9 cellular contexts compared by ENCODE assay signal in genomic region chr1:228073870-228074545, GRCh38. TPM values are rescaled to one million over a fixed set of nuclear protein-coding genes. Genes with fewer than 3 reads are reported as not detected.
A peak's percentile ranks its signal among the peaks of the same experiment; 100 is the strongest.
DNase-seq lines count a peak whose midpoint lies in the region; ATAC-seq and TF ChIP-seq lines count a peak whose summit lies in the region.
"Had no signal": no experiment of that assay in that cellular context is flagged by ENCODE, and none has a peak within 500 bp of the region (broad histone marks: within the 10 kb centered on the region; RNA-seq: fewer than 3 reads in every experiment).

No MANE protein-coding gene starts in this region.

- H3K27ac ChIP-seq in OCI-LY1 (ENCODE audit: low read depth, low read length, poor library complexity, severe bottlenecking): no peak overlapping the region
- no peak overlapping the region for H3K27ac ChIP-seq in foreskin keratinocyte
- no peak overlapping the region for H3K27ac ChIP-seq in upper lobe of right lung
- H3K27ac ChIP-seq: esophagus muscularis mucosa had no signal

- no peak for ATAC-seq in Right ventricle myocardium superior (ENCODE audit: poor library complexity)
- no peak for ATAC-seq in Right ventricle myocardium inferior
- ATAC-seq in foreskin keratinocyte: peak; percentile 29
- peak; percentile 39 for ATAC-seq in upper lobe of right lung
- no peak for ATAC-seq in HG03469 (IDR thresholded peaks at IDR 0.05; ENCODE audit: unreplicated experiment)
- ATAC-seq in HG03457 (IDR thresholded peaks at IDR 0.05; ENCODE audit: unreplicated experiment): no peak

- H3F3A ChIP-seq in OCI-LY1 (ENCODE audit: insufficient read depth, low read length): no peaks in the 10 kb centered on the region

- TF ChIP-seq CTCF in OCI-LY1 (IDR thresholded peaks at IDR 0.05; ENCODE audit: low read length): peak; percentile 42; the same call in 1 of the 2 replicates
- peak; percentile 72 for TF ChIP-seq CTCF in foreskin keratinocyte (conservative IDR thresholded peaks at IDR 0.05)
- no peak for TF ChIP-seq CTCF in upper lobe of right lung (IDR thresholded peaks at IDR 0.05)

- no peaks in the 10 kb centered on the region for H3K9me3 ChIP-seq in OCI-LY1 (ENCODE audit: low read length)
- H3K9me3 ChIP-seq in upper lobe of right lung: no peaks in the 10 kb centered on the region
- H3K9me3 ChIP-seq: esophagus muscularis mucosa had no signal

- H3K4me1 ChIP-seq in OCI-LY1 (ENCODE audit: insufficient read depth, low read length, severe bottlenecking) (no peaks in the 10 kb centered on the region), foreskin keratinocyte (no peaks in the 10 kb centered on the region), upper lobe of right lung (no peaks in the 10 kb centered on the region)
- H3K4me1 ChIP-seq: esophagus muscularis mucosa had no signal

- H3K27me3 ChIP-seq in OCI-LY1 (ENCODE audit: insufficient read depth, low read length): peaks cover 4% of the 10 kb centered on the region; the same call in 1 of the 2 replicates
- H3K27me3 ChIP-seq in foreskin keratinocyte: peaks cover 2% of the 10 kb centered on the region
- no peaks in the 10 kb centered on the region for H3K27me3 ChIP-seq in upper lobe of right lung

- H3K9me2 ChIP-seq in OCI-LY1 (ENCODE audit: low read depth, low read length): no peaks in the 10 kb centered on the region

- no peak overlapping the region for H3K9ac ChIP-seq in OCI-LY1 (ENCODE audit: low read length)

- H3K36me3 ChIP-seq in OCI-LY1 (ENCODE audit: insufficient read depth, low read length) (no peaks in the 10 kb centered on the region; the same call in 1 of the 2 replicates), upper lobe of right lung (no peaks in the 10 kb centered on the region)
- H3K36me3 ChIP-seq: esophagus muscularis mucosa had no signal

- DNase-seq in Right ventricle myocardium superior (peak; percentile 42), Right ventricle myocardium inferior (ENCODE audit: missing footprints) (no peak), foreskin keratinocyte (no peak), upper lobe of right lung (peak; percentile 63), NCI-H446 treated with DMSO at 0.1 percent for 48 hours (lab: John Stamatoyannopoulos, UW) (no peak)

- intact Hi-C loops in Right ventricle myocardium superior (cut with DNase I): no loop called here
- intact Hi-C loops in Right ventricle myocardium inferior (cut with DNase I): no loop called here
- intact Hi-C loops in upper lobe of right lung (cut with DNase I): no loop called here

- H3K4me2 ChIP-seq in OCI-LY1 (ENCODE audit: low read length): no peak overlapping the region

- H3K4me3 ChIP-seq in OCI-LY1 (ENCODE audit: low read depth, low read length, poor library complexity, severe bottlenecking) (no peak overlapping the region), upper lobe of right lung (no peak overlapping the region)
- H3K4me3 ChIP-seq: esophagus muscularis mucosa had no signal

- H4K20me1 ChIP-seq in OCI-LY1 (ENCODE audit: insufficient read depth, low read length): no peaks in the 10 kb centered on the region

- no peaks in the 10 kb centered on the region for H3K79me2 ChIP-seq in OCI-LY1 (ENCODE audit: insufficient read depth, low read length)

- no peak overlapping the region for H2AFZ ChIP-seq in OCI-LY1 (ENCODE audit: low read length)

RNA-seq across cellular contexts. Expression of gene ARF1, which starts 8.5 kb away (rescaled TPM):
- 251 TPM for total RNA-seq in Right ventricle myocardium superior
- 281 TPM for total RNA-seq in Right ventricle myocardium inferior
- 273 and 306 TPM in 2 replicates for total RNA-seq in foreskin keratinocyte
- 384 and 386 TPM in 2 replicates for polyA plus RNA-seq in foreskin keratinocyte
- total RNA-seq in upper lobe of right lung: 397 TPM

RNA-seq across cellular contexts. Expression of gene C1orf35, which starts 29.1 kb away (rescaled TPM):
- 7.3 TPM for total RNA-seq in Right ventricle myocardium superior
- total RNA-seq in Right ventricle myocardium inferior: 6.0 TPM
- total RNA-seq in foreskin keratinocyte: 21.2 and 22.8 TPM in 2 replicates
- polyA plus RNA-seq in foreskin keratinocyte: 32.8 and 34.0 TPM in 2 replicates
- 12.5 TPM for total RNA-seq in upper lobe of right lung

RNA-seq across cellular contexts. Expression of gene MRPL55, which starts 35.1 kb away (rescaled TPM):
- total RNA-seq in Right ventricle myocardium superior (65.6 TPM), Right ventricle myocardium inferior (57.0 TPM), foreskin keratinocyte (73.6 and 77.5 TPM in 2 replicates), upper lobe of right lung (39.9 TPM)
- polyA plus RNA-seq in foreskin keratinocyte: 105 and 111 TPM in 2 replicates

Comparison
In these comparisons a context has a peak if more than half of its experiments do, and no peak if none do; other contexts are left out.
1. DNase-seq: peak in Right ventricle myocardium superior (single experiment) and upper lobe of right lung (single experiment); none in Right ventricle myocardium inferior (single experiment), foreskin keratinocyte (0 of 2) and NCI-H446 treated with DMSO at 0.1 percent for 48 hours (single experiment).
2. ATAC-seq: peak in foreskin keratinocyte (single experiment) and upper lobe of right lung (single experiment); none in Right ventricle myocardium superior (single experiment), Right ventricle myocardium inferior (single experiment), HG03469 (single experiment) and HG03457 (single experiment).